Comparison of ENCODE assay signal across 1 cellular context in the genomic region with DNA sequence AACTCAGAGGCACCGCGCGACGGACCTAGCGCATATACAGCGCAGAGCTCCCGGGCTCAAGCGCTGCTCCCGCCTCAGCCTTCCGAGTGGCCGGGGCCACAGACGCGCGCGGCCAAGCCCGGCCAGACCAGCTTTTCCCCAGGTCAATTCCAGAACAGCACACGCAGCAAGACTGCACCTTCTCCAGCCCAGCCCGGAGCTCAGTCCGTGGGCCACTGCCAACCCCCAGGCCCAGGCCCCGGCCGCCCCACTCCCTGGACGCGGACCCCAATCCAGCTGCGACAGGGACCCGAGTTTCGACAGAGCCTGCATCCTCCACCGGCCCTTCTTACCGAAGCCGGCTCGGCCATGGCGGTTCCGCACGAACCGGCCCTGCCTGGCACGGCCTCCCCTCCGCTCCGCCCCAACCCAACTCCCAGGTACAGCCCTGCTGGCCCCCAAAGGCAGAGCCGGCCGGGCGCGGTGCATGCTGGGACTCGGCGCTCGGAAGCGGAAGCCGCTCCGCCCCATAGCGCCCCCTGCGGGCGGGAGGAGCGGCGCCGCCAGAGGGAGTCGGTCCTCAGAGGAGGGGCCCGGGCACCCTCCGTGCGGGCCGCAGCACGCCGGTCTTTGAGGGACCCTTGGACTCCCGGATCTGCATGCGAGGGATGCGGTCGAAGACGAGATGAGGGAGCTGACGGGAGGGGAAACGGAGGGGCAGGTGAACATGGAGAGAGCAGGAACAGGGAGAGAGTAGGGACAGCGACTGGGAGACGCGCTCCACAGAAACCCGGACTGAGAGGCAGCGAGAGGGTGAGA.
TF ChIP-seq lines count a peak whose summit lies in the region.

A gene with protein sequence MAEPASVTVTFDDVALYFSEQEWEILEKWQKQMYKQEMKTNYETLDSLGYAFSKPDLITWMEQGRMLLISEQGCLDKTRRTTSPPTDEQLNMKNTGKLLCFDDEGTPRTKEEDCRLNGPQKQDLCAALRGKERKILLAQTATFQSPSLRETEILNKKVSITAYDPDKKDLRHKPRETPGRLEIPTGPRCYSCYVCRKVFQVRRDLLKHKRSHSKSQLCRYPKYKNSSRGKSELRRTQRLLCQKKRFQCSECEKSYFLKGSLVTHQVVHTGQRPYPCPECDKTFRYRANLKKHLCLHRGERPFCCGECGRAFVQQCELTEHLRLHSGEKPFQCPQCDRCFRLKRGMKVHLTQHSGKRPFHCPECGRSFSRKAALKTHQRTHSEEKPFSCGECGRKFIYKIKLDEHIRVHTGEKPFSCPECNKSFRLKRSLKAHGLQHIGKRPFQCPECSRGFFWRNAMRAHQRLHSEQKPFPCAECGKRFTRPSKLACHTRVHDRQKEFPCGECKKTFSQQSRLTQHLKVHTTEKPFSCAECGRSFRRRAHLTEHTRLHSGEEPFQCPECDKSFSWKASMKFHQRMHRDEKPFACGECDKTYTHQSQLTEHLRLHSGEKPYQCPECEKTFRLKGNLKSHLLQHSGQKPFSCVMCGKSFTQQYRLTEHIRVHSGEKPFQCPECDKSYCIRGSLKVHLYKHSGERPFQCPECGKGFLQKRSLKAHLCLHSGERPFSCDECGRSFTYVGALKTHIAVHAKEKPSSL (minus strand): TSS at position 461 of the 798 bp plus-strand sequence. CDS start 111 bp downstream, at position 350.

TF ChIP-seq in K562, 482 proteins besides CTCF, POLR2A, EP300 and RAD21 (continued from another document and continues in another):
- TF ChIP-seq, protein P1, sequence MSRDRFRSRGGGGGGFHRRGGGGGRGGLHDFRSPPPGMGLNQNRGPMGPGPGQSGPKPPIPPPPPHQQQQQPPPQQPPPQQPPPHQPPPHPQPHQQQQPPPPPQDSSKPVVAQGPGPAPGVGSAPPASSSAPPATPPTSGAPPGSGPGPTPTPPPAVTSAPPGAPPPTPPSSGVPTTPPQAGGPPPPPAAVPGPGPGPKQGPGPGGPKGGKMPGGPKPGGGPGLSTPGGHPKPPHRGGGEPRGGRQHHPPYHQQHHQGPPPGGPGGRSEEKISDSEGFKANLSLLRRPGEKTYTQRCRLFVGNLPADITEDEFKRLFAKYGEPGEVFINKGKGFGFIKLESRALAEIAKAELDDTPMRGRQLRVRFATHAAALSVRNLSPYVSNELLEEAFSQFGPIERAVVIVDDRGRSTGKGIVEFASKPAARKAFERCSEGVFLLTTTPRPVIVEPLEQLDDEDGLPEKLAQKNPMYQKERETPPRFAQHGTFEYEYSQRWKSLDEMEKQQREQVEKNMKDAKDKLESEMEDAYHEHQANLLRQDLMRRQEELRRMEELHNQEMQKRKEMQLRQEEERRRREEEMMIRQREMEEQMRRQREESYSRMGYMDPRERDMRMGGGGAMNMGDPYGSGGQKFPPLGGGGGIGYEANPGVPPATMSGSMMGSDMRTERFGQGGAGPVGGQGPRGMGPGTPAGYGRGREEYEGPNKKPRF (IDR thresholded peaks at IDR 0.05; ENCODE audit: low read depth, low read length): no peak
- peak; percentile 77 for TF ChIP-seq JUND (IDR thresholded peaks at IDR 0.05; ENCODE audit: borderline replicate concordance, low read depth, low read length)
- TF ChIP-seq JUND (tag; IDR thresholded peaks at IDR 0.05; ENCODE audit: borderline replicate concordance, low read depth, low read length): no peak; the same call in 2 of the 3 replicates
- peak; percentile 94 for TF ChIP-seq MTA3 (IDR thresholded peaks at IDR 0.05; ENCODE audit: borderline replicate concordance)
- TF ChIP-seq SREBF1 (IDR thresholded peaks at IDR 0.05; ENCODE audit: borderline replicate concordance, low read depth, low read length): peak; percentile 79; the same call in 1 of the 2 replicates
- peak; percentile 90 for TF ChIP-seq HMGN3 (IDR thresholded peaks at IDR 0.05; ENCODE audit: borderline replicate concordance, extremely low read depth, insufficient read length, low read depth, low read length)
- peak; percentile 63; the same call in 1 of the 2 replicates for TF ChIP-seq BHLHE40 (IDR thresholded peaks at IDR 0.05; ENCODE audit: low read length)
- no peak; the same call in 1 of the 2 replicates for TF ChIP-seq NR3C1 (CRISPR knock-in tag; IDR thresholded peaks at IDR 0.05)
- TF ChIP-seq CREB1 (IDR thresholded peaks at IDR 0.05): peak; percentile 68
- peak; percentile 75 for TF ChIP-seq CREB1 (CRISPR knock-in tag; IDR thresholded peaks at IDR 0.05)
- peak; percentile 92; the same call in 1 of the 2 replicates for TF ChIP-seq SREBF2 (CRISPR knock-in tag; IDR thresholded peaks at IDR 0.05)
- TF ChIP-seq ZNF57 (CRISPR knock-in tag; IDR thresholded peaks at IDR 0.05): no peak
- TF ChIP-seq ZNF644 (tag; IDR thresholded peaks at IDR 0.05; ENCODE audit: low read depth): no peak
- TF ChIP-seq, protein P2, sequence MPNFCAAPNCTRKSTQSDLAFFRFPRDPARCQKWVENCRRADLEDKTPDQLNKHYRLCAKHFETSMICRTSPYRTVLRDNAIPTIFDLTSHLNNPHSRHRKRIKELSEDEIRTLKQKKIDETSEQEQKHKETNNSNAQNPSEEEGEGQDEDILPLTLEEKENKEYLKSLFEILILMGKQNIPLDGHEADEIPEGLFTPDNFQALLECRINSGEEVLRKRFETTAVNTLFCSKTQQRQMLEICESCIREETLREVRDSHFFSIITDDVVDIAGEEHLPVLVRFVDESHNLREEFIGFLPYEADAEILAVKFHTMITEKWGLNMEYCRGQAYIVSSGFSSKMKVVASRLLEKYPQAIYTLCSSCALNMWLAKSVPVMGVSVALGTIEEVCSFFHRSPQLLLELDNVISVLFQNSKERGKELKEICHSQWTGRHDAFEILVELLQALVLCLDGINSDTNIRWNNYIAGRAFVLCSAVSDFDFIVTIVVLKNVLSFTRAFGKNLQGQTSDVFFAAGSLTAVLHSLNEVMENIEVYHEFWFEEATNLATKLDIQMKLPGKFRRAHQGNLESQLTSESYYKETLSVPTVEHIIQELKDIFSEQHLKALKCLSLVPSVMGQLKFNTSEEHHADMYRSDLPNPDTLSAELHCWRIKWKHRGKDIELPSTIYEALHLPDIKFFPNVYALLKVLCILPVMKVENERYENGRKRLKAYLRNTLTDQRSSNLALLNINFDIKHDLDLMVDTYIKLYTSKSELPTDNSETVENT (CRISPR knock-in tag; IDR thresholded peaks at IDR 0.05): peak; percentile 99
- TF ChIP-seq BDP1 (IDR thresholded peaks at IDR 0.05; ENCODE audit: insufficient read depth, insufficient read length): no peak
- TF ChIP-seq PYGO2 (tag; IDR thresholded peaks at IDR 0.05): no peak
- TF ChIP-seq, protein P3, sequence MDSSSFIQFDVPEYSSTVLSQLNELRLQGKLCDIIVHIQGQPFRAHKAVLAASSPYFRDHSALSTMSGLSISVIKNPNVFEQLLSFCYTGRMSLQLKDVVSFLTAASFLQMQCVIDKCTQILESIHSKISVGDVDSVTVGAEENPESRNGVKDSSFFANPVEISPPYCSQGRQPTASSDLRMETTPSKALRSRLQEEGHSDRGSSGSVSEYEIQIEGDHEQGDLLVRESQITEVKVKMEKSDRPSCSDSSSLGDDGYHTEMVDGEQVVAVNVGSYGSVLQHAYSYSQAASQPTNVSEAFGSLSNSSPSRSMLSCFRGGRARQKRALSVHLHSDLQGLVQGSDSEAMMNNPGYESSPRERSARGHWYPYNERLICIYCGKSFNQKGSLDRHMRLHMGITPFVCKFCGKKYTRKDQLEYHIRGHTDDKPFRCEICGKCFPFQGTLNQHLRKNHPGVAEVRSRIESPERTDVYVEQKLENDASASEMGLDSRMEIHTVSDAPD (CRISPR knock-in tag; IDR thresholded peaks at IDR 0.05): no peak
- TF ChIP-seq ZNF212 (CRISPR knock-in tag; IDR thresholded peaks at IDR 0.05): 0 out of 2 replicates have a peak, but pooled peaks have one; percentile 30
- TF ChIP-seq, protein P4, sequence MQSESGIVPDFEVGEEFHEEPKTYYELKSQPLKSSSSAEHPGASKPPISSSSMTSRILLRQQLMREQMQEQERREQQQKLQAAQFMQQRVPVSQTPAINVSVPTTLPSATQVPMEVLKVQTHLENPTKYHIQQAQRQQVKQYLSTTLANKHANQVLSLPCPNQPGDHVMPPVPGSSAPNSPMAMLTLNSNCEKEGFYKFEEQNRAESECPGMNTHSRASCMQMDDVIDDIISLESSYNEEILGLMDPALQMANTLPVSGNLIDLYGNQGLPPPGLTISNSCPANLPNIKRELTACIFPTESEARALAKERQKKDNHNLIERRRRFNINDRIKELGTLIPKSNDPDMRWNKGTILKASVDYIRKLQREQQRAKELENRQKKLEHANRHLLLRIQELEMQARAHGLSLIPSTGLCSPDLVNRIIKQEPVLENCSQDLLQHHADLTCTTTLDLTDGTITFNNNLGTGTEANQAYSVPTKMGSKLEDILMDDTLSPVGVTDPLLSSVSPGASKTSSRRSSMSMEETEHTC (IDR thresholded peaks at IDR 0.05): no peak
- TF ChIP-seq, protein P5, sequence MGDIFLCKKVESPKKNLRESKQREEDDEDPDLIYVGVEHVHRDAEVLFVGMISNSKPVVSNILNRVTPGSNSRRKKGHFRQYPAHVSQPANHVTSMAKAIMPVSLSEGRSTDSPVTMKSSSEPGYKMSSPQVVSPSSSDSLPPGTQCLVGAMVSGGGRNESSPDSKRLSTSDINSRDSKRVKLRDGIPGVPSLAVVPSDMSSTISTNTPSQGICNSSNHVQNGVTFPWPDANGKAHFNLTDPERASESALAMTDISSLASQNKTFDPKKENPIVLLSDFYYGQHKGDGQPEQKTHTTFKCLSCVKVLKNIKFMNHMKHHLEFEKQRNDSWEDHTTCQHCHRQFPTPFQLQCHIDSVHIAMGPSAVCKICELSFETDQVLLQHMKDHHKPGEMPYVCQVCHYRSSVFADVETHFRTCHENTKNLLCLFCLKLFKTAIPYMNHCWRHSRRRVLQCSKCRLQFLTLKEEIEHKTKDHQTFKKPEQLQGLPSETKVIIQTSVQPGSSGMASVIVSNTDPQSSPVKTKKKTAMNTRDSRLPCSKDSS (IDR thresholded peaks at IDR 0.05; ENCODE audit: low read depth, partially characterized antibody): no peak
- TF ChIP-seq KLF10 (CRISPR knock-in tag; IDR thresholded peaks at IDR 0.05): no peak
- TF ChIP-seq HSF4 (CRISPR knock-in tag; IDR thresholded peaks at IDR 0.05; ENCODE audit: borderline replicate concordance): no peak
- TF ChIP-seq POU5F1 (IDR thresholded peaks at IDR 0.05; ENCODE audit: borderline replicate concordance, low read depth, low read length, partially characterized antibody): no peak
- TF ChIP-seq NCOA4 (IDR thresholded peaks at IDR 0.05; ENCODE audit: partially characterized antibody): no peak
- peak; percentile 79 for TF ChIP-seq KAT2B (IDR thresholded peaks at IDR 0.05; ENCODE audit: low read depth, low read length)
- TF ChIP-seq ZNF707 (CRISPR knock-in tag; conservative IDR thresholded peaks at IDR 0.05): no peak; the same call in 1 of the 2 replicates
- TF ChIP-seq, protein P6, sequence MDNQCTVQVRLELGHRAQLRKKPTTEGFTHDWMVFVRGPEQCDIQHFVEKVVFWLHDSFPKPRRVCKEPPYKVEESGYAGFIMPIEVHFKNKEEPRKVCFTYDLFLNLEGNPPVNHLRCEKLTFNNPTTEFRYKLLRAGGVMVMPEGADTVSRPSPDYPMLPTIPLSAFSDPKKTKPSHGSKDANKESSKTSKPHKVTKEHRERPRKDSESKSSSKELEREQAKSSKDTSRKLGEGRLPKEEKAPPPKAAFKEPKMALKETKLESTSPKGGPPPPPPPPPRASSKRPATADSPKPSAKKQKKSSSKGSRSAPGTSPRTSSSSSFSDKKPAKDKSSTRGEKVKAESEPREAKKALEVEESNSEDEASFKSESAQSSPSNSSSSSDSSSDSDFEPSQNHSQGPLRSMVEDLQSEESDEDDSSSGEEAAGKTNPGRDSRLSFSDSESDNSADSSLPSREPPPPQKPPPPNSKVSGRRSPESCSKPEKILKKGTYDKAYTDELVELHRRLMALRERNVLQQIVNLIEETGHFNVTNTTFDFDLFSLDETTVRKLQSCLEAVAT (IDR thresholded peaks at IDR 0.05): peak; percentile 87 to 90
- TF ChIP-seq CBX1 (IDR thresholded peaks at IDR 0.05; ENCODE audit: low read depth): peak; percentile 98
- TF ChIP-seq XRCC3 (IDR thresholded peaks at IDR 0.05): no peak
- TF ChIP-seq TRIM24 (IDR thresholded peaks at IDR 0.05): peak; percentile 36 to 53; a peak in 3 of 4 replicates
- TF ChIP-seq, protein P7, sequence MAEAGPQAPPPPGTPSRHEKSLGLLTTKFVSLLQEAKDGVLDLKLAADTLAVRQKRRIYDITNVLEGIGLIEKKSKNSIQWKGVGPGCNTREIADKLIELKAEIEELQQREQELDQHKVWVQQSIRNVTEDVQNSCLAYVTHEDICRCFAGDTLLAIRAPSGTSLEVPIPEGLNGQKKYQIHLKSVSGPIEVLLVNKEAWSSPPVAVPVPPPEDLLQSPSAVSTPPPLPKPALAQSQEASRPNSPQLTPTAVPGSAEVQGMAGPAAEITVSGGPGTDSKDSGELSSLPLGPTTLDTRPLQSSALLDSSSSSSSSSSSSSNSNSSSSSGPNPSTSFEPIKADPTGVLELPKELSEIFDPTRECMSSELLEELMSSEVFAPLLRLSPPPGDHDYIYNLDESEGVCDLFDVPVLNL (CRISPR knock-in tag; IDR thresholded peaks at IDR 0.05; ENCODE audit: low read depth): peak; percentile 77
- TF ChIP-seq, protein P8, sequence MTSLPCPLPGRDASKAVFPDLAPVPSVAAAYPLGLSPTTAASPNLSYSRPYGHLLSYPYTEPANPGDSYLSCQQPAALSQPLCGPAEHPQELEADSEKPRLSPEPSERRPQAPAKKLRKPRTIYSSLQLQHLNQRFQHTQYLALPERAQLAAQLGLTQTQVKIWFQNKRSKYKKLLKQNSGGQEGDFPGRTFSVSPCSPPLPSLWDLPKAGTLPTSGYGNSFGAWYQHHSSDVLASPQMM (CRISPR knock-in tag; IDR thresholded peaks at IDR 0.05): no peak
- peak; percentile 84 for TF ChIP-seq HDAC6 (IDR thresholded peaks at IDR 0.05; ENCODE audit: low read depth, low read length)
- TF ChIP-seq, protein P9, sequence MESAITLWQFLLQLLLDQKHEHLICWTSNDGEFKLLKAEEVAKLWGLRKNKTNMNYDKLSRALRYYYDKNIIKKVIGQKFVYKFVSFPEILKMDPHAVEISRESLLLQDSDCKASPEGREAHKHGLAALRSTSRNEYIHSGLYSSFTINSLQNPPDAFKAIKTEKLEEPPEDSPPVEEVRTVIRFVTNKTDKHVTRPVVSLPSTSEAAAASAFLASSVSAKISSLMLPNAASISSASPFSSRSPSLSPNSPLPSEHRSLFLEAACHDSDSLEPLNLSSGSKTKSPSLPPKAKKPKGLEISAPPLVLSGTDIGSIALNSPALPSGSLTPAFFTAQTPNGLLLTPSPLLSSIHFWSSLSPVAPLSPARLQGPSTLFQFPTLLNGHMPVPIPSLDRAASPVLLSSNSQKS (CRISPR knock-in tag; IDR thresholded peaks at IDR 0.05): no peak
- TF ChIP-seq, protein P10, sequence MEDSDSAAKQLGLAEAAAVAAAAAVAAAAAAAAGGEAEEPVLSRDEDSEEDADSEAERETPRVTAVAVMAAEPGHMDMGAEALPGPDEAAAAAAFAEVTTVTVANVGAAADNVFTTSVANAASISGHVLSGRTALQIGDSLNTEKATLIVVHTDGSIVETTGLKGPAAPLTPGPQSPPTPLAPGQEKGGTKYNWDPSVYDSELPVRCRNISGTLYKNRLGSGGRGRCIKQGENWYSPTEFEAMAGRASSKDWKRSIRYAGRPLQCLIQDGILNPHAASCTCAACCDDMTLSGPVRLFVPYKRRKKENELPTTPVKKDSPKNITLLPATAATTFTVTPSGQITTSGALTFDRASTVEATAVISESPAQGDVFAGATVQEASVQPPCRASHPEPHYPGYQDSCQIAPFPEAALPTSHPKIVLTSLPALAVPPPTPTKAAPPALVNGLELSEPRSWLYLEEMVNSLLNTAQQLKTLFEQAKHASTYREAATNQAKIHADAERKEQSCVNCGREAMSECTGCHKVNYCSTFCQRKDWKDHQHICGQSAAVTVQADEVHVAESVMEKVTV (CRISPR knock-in tag; IDR thresholded peaks at IDR 0.05): peak; percentile 56
- no peak; the same call in 1 of the 2 replicates for TF ChIP-seq SAFB (IDR thresholded peaks at IDR 0.05; ENCODE audit: borderline replicate concordance, low read depth, low read length)
- TF ChIP-seq PPARD (CRISPR knock-in tag; IDR thresholded peaks at IDR 0.05): no peak
- no peak for TF ChIP-seq NFYB (IDR thresholded peaks at IDR 0.05; ENCODE audit: extremely low read depth, insufficient read length)
- TF ChIP-seq ZNF431 (CRISPR knock-in tag; IDR thresholded peaks at IDR 0.05): peak; percentile 87
- TF ChIP-seq POLR2AphosphoS2 (IDR thresholded peaks at IDR 0.05; ENCODE audit: low read length): peak; percentile 76; the same call in 1 of the 2 replicates
